In the genomic region with DNA sequence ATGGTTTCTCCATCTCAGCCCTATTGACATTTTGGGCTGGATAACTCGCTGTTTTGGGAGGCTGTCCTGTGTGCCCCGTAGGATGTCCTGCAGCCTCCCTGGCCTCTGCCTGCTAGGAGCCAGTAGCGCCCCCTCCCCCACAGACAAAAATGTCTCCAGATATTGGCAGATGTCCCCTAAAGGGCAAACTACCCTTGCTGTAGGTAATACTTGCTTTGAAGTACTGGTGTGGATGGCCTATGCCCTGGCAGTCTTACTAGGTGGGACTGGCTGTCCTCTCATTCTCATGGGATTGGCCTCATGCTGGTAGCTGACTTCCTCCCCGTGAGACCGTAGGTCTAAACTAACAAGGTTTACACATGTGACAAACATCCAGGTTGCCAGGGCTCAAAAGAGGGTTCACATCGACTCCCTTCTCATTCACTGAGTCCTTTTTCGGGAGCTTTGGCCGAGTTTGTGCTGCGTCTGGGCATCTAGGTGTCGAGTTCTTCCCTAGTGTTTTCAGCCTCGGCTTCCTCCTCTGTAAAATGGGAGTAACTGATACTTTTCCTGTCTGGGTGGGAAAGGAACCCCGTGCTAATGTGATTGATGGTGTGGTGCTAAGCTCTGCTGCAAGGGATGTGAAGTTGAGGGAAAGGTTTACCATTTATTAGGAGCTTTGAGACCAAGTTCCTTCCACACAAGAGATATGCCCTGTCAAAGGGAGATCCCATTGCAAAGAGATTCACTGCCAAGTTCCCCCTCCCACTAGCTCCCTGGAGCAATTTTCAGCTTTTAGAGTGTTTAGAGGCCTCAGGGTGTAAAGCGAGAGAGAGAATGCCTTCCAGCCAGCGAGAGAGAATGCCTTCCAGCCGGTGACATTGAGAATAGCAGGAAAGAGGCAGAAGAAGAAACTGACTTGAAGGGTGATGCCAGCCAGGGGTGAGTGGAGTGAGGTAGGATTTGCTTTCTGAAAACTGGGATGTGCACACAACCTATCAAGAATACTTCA, we compare ENCODE assay signal across 12 cellular contexts. TPM values are rescaled to one million over a fixed set of nuclear protein-coding genes. Genes with fewer than 3 reads are reported as not detected.
DNase-seq lines count a peak whose midpoint lies in the region; TF ChIP-seq lines count a peak whose summit lies in the region.
"Had no signal": no experiment of that assay in that cellular context is flagged by ENCODE, and none has a peak within 500 bp of the region (broad histone marks: within the 10 kb centered on the region; RNA-seq: fewer than 3 reads in every experiment).

No MANE protein-coding gene starts in this region.

- H3K9me2 ChIP-seq in OCI-LY1 (ENCODE audit: low read depth, low read length), result no peaks in the 10 kb centered on the region

- no peak overlapping the region for H3K4ac ChIP-seq in trophoblast cell (ENCODE audit: low read depth, low read length)

- no peak overlapping the region for H2BK12ac ChIP-seq in trophoblast cell (ENCODE audit: low read length)

- no peak overlapping the region for H2AK5ac ChIP-seq in trophoblast cell (ENCODE audit: low read length)

- in situ Hi-C loops in KBM-7 (cut with MboI; ENCODE audit: low pct_unique_long_range_greater_than_20kb, low sequenced_read_pairs), result no loop called here

- H3K27ac Mint-ChIP-seq in T-helper 2 cell treated with Interferon-gamma antibody and Interleukin-4, amounts not matched to agents 5 μg/mL and 100 μg/mL, for 36 hours, result peak overlapping the region; percentile 43
- peak overlapping the region; percentile 69 for H3K27ac Mint-ChIP-seq in endodermal cell

- H3K79me1 ChIP-seq in trophoblast cell (ENCODE audit: low read length), result no peaks in the 10 kb centered on the region

- H3K27me3 Mint-ChIP-seq in T-helper 2 cell treated with Interferon-gamma antibody and Interleukin-4, amounts not matched to agents 5 μg/mL and 100 μg/mL, for 36 hours (ENCODE audit: low read depth), result no peaks in the 10 kb centered on the region
- no peaks in the 10 kb centered on the region for H3K27me3 Mint-ChIP-seq in endodermal cell (ENCODE audit: insufficient read depth)

- H3K27me3 ChIP-seq in OCI-LY1 (ENCODE audit: insufficient read depth, low read length), result no peaks in the 10 kb centered on the region
- H3K27me3 ChIP-seq in endodermal cell (ENCODE audit: control insufficient read depth, insufficient read depth, low read length, poor library complexity, severe bottlenecking), result no peaks in the 10 kb centered on the region
- no peaks in the 10 kb centered on the region for H3K27me3 ChIP-seq in trophoblast cell (ENCODE audit: insufficient read depth, low read length)
- H3K27me3 ChIP-seq: stomach had no signal

- TF ChIP-seq CTCF in OCI-LY1 (IDR thresholded peaks at IDR 0.05; ENCODE audit: low read length) (no peak), endodermal cell (conservative IDR thresholded peaks at IDR 0.05) (no peak)

- no peak overlapping the region for H2AFZ ChIP-seq in OCI-LY1 (ENCODE audit: low read length)
- no peak overlapping the region for H2AFZ ChIP-seq in trophoblast cell (ENCODE audit: insufficient read depth, low read length, poor library complexity)

- H3K79me2 ChIP-seq in OCI-LY1 (ENCODE audit: insufficient read depth, low read length) (peaks cover 80% of the 10 kb centered on the region), trophoblast cell (ENCODE audit: control insufficient read depth, insufficient read depth, low read length, poor library complexity) (no peaks in the 10 kb centered on the region)

- H3K14ac ChIP-seq in trophoblast cell (ENCODE audit: low read length), result no peak overlapping the region

- 87 to 88% methylated on average over 6 to 15 of the region's 15 CpGs for WGBS in endodermal cell (ENCODE audit: insufficient coverage in 1 of 2, insufficient read length in 1 of 2), 2 experiments
- WGBS in trophoblast cell (ENCODE audit: extremely low coverage, insufficient coverage, insufficient read length), result no CpG with 5 or more reads among the region's 15 CpGs

- peak overlapping the region; percentile 98 for H3K27ac ChIP-seq in OCI-LY1 (ENCODE audit: low read depth, low read length, poor library complexity, severe bottlenecking)
- H3K27ac ChIP-seq in endodermal cell (ENCODE audit: low read depth, low read length), result no peak overlapping the region
- H3K27ac ChIP-seq in trophoblast cell (ENCODE audit: low read depth, low read length), result no peak overlapping the region
- H3K27ac ChIP-seq: stomach had no signal

- H3K36me3 ChIP-seq in OCI-LY1 (ENCODE audit: insufficient read depth, low read length) (peaks cover 22% of the 10 kb centered on the region), endodermal cell (ENCODE audit: control insufficient read depth, insufficient read depth, low read length) (no peaks in the 10 kb centered on the region), trophoblast cell (ENCODE audit: control insufficient read depth in 1 of 2, insufficient read depth in 2 of 2, low read length in 2 of 2) (no peaks in the 10 kb centered on the region)
- H3K36me3 ChIP-seq: stomach had no signal

- peak overlapping the region; percentile 8 for H3K23ac ChIP-seq in trophoblast cell (ENCODE audit: low read length)

- H3K4me3 Mint-ChIP-seq in T-helper 2 cell treated with Interferon-gamma antibody and Interleukin-4, amounts not matched to agents 5 μg/mL and 100 μg/mL, for 36 hours, result no peak overlapping the region
- no peak overlapping the region for H3K4me3 Mint-ChIP-seq in endodermal cell

- peak overlapping the region; percentile 27; the same call in 1 of the 2 replicates for H3K9ac ChIP-seq in OCI-LY1 (ENCODE audit: low read length)
- H3K9ac ChIP-seq in endodermal cell (ENCODE audit: extremely low read depth, low read length, poor library complexity, severe bottlenecking), result no peak overlapping the region
- H3K9ac ChIP-seq in trophoblast cell (ENCODE audit: low read length), result no peak overlapping the region

- no peak overlapping the region for H4K8ac ChIP-seq in trophoblast cell (ENCODE audit: low read depth, low read length)

- H2BK120ac ChIP-seq in trophoblast cell (ENCODE audit: insufficient read depth, low read length, poor library complexity), result no peak overlapping the region

- no peak overlapping the region for H4K12ac ChIP-seq in trophoblast cell (ENCODE audit: low read depth, low read length)

- H2BK5ac ChIP-seq in trophoblast cell (ENCODE audit: low read depth, low read length, poor library complexity), result no peak overlapping the region

- H3K36me3 Mint-ChIP-seq in T-helper 2 cell treated with Interferon-gamma antibody and Interleukin-4, amounts not matched to agents 5 μg/mL and 100 μg/mL, for 36 hours (ENCODE audit: low read depth), result peaks cover 28% of the 10 kb centered on the region
- H3K36me3 Mint-ChIP-seq in endodermal cell (ENCODE audit: low read depth), result no peaks in the 10 kb centered on the region

- H3K9me3 ChIP-seq in OCI-LY1 (ENCODE audit: low read length), result no peaks in the 10 kb centered on the region
- no peaks in the 10 kb centered on the region for H3K9me3 ChIP-seq in endodermal cell (ENCODE audit: control insufficient read depth, low read length)
- no peaks in the 10 kb centered on the region for H3K9me3 ChIP-seq in trophoblast cell (ENCODE audit: insufficient read depth, low read depth, low read length)
- H3K9me3 ChIP-seq: stomach had no signal

- peaks cover 96% of the 10 kb centered on the region for H3K4me1 ChIP-seq in OCI-LY1 (ENCODE audit: insufficient read depth, low read length, severe bottlenecking)
- peaks cover 22% of the 10 kb centered on the region for H3K4me1 ChIP-seq in endodermal cell (ENCODE audit: control insufficient read depth, insufficient read depth, low read length)
- H3K4me1 ChIP-seq in trophoblast cell (ENCODE audit: control insufficient read depth in 1 of 2, insufficient read depth in 2 of 2, low read length in 2 of 2), result peaks cover 5 to 7% of the 10 kb centered on the region in 2 experiments

- H3K9me3 Mint-ChIP-seq in T-helper 2 cell treated with Interferon-gamma antibody and Interleukin-4, amounts not matched to agents 5 μg/mL and 100 μg/mL, for 36 hours, result no peaks in the 10 kb centered on the region
- no peaks in the 10 kb centered on the region for H3K9me3 Mint-ChIP-seq in endodermal cell

- no peak overlapping the region for H3K4me3 ChIP-seq in OCI-LY1 (ENCODE audit: low read depth, low read length, poor library complexity, severe bottlenecking)
- no peak overlapping the region for H3K4me3 ChIP-seq in endodermal cell (ENCODE audit: low read length)
- H3K4me3 ChIP-seq in trophoblast cell (ENCODE audit: low read depth, low read length), result no peak overlapping the region
- H3K4me3 ChIP-seq: stomach had no signal

- peak overlapping the region; percentile 34; the same call in 1 of the 2 replicates for H3K4me2 ChIP-seq in OCI-LY1 (ENCODE audit: low read length)
- no peak overlapping the region for H3K4me2 ChIP-seq in trophoblast cell (ENCODE audit: low read length)

- H4K20me1 ChIP-seq in OCI-LY1 (ENCODE audit: insufficient read depth, low read length), result no peaks in the 10 kb centered on the region

- DNase-seq in T-helper 2 cell treated with Interferon-gamma antibody and Interleukin-4, amounts not matched to agents 5 μg/mL and 100 μg/mL, for 36 hours (ENCODE audit: low spot score), result no peak
- DNase-seq in T-helper 2 cell, result no peak
- DNase-seq in endodermal cell, result no peak
- DNase-seq in trophoblast cell, result peak; percentile 47 to 66
- no peak for DNase-seq in KBM-7
- DNase-seq in DMS79 treated with DMSO at 0.1 percent for 48 hours (lab: John Stamatoyannopoulos, UW), result no peak
- DNase-seq in NAMALWA (ENCODE audit: low spot score), result no peak
- DNase-seq: activated CD4-positive, alpha-beta T cell treated with anti-CD3 and anti-CD28 coated beads, Interleukin-2, amount 50 U/mL, for 1 hour; Kasumi-1; NCI-H1694; stomach had no signal

- no peak overlapping the region for H4K91ac ChIP-seq in trophoblast cell (ENCODE audit: low read depth, low read length)

- H3F3A ChIP-seq in OCI-LY1 (ENCODE audit: insufficient read depth, low read length), result peaks cover 10% of the 10 kb centered on the region

- peaks cover 41% of the 10 kb centered on the region for H3K4me1 Mint-ChIP-seq in T-helper 2 cell treated with Interferon-gamma antibody and Interleukin-4, amounts not matched to agents 5 μg/mL and 100 μg/mL, for 36 hours (ENCODE audit: low read depth)
- H3K4me1 Mint-ChIP-seq in endodermal cell, result peaks cover 49% of the 10 kb centered on the region

- no peak overlapping the region for H3K18ac ChIP-seq in trophoblast cell (ENCODE audit: low read length)

RNA-seq across cellular contexts. Expression of a gene that starts 17.0 kb away (rescaled TPM):
- total RNA-seq in endodermal cell, result 10 to 100 TPM; 26.5 to 37.4 TPM
- polyA plus RNA-seq in endodermal cell (2013, experiment 1 of 2), result 11.9 TPM
- polyA plus RNA-seq in endodermal cell (2013, experiment 2 of 2), result 12.4 TPM
- polyA plus RNA-seq in trophoblast cell (2013), result 5.4 TPM in 2 replicates

Comparison
In these comparisons a context has a peak if more than half of its experiments do, and no peak if none do; other contexts are left out.
1. DNase-seq: peak in trophoblast cell (2 of 2); none in T-helper 2 cell treated with Interferon-gamma antibody and Interleukin-4, amounts not matched to agents 5 μg/mL and 100 μg/mL, for 36 hours (single experiment), T-helper 2 cell (0 of 5), endodermal cell (single experiment), KBM-7 (single experiment), DMS79 treated with DMSO at 0.1 percent for 48 hours (single experiment) and NAMALWA (single experiment).